16 cellular contexts compared by ENCODE assay signal in the genomic region with DNA sequence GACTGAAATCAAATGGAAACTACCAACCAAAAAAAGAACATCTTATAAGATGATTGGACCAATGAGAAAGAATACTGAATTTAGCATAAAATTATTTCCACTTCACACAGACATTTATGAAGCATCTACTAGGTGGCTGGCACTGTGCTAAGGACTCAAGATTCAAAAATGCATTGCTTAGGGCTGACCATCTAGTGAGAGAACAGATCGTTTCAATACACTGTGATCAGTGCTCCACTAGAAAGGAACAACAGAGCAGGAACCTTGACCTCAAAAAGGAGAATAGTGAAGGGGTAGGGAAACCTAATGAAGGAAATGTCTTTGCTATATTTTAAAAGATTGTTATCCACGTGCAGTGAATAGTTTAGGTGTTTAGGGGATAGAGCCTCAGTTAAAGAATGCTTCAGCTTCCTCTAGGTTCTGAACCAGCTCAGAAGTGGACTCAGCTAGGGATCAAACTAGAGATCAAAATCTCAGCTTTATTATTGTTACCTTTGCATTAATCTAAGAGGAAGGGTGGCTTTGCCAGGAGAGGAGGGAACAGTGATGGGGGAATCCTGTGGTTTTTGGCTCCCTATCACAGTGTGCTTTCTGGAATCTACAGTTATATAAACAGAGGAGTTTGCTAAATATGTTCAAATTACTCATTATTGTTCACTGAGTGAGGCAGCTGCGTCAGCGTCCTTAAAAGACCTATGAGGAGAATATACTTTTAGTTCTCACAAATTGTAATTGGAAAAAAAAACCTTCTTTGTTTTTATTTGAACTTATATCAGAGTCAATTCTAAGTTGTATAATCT. TPM values are rescaled to one million over a fixed set of nuclear protein-coding genes. Genes with fewer than 3 reads are reported as not detected.
DNase-seq lines count a peak whose midpoint lies in the region; ATAC-seq, FAIRE-seq and TF ChIP-seq lines count a peak whose summit lies in the region.
"Had no signal": no experiment of that assay in that cellular context is flagged by ENCODE, and none has a peak within 500 bp of the region (broad histone marks: within the 10 kb centered on the region; RNA-seq: fewer than 3 reads in every experiment).

No MANE protein-coding gene starts in this region.

- FAIRE-seq in A549 (lab: Jason Lieb, UNC), result no peak
- FAIRE-seq: endometrium, GM12878, pancreas had no signal

- DNase-seq in A549 (ENCODE audit: low read depth in 1 of 2, low spot score in 1 of 2), result no peak
- no peak for DNase-seq in H9
- DNase-seq in adipocyte (ENCODE audit: low read depth), result peak; percentile 92
- DNase-seq in inferior parietal cortex (ENCODE audit: extremely low spot score), result peak; percentile 31
- DNase-seq in stimulated activated naive B cell treated with anti-CD40 and anti-IgM and Interleukin-4, amounts not matched to agents 10 μg/mL and 1 μg/mL and 100 μg/mL, for 72 hours, result no peak
- DNase-seq in cerebellar cortex (ENCODE audit: low spot score), result no peak
- no peak for DNase-seq in transverse colon
- DNase-seq: activated CD4-positive, alpha-beta T cell treated with anti-CD3 and anti-CD28 coated beads for 48 hours; activated naive CD4-positive, alpha-beta T cell treated with anti-CD3 and anti-CD28 coated beads, Interleukin-2, amount 10 ng/mL, durations not matched to agents 7 days and 5 days; CD4-positive, CD25-positive, alpha-beta regulatory T cell; kidney glomerular epithelial cell; pancreas; upper lobe of left lung had no signal

- no peaks in the 10 kb centered on the region for H3K4me1 ChIP-seq in A549
- H3K4me1 ChIP-seq in H9 (ENCODE audit: insufficient read depth, low read length), result no peaks in the 10 kb centered on the region
- H3K4me1 ChIP-seq in adipocyte (ENCODE audit: control insufficient read depth, insufficient read depth, low read length), result peaks cover 16% of the 10 kb centered on the region
- peaks cover 0 to 4% (median 0%) of the 10 kb centered on the region in 4 donors for H3K4me1 ChIP-seq in transverse colon
- H3K4me1 ChIP-seq: pancreas, upper lobe of left lung had no signal

- TF ChIP-seq EP300 in A549 (IDR thresholded peaks at IDR 0.05) (no peak), transverse colon (IDR thresholded peaks at IDR 0.05; ENCODE audit: low read depth) (no peak)

- H4K91ac ChIP-seq in H9 (ENCODE audit: insufficient read length, low read depth, low read length), result no peak overlapping the region

- no peak overlapping the region for H2BK20ac ChIP-seq in H9 (ENCODE audit: low read depth, low read length, poor library complexity, severe bottlenecking)

- H2AFZ ChIP-seq in H9 (ENCODE audit: low read length), result peak overlapping the region; percentile 29

- H2BK5ac ChIP-seq in H9 (ENCODE audit: insufficient read length, low read length), result no peak overlapping the region

- H4K20me1 ChIP-seq in H9 (ENCODE audit: control insufficient read depth, insufficient read depth, insufficient read length), result no peaks in the 10 kb centered on the region

- no peaks in the 10 kb centered on the region for H3K79me2 ChIP-seq in H9 (ENCODE audit: insufficient read depth, low read length)

- no peak overlapping the region for H3T11ph ChIP-seq in H9 (ENCODE audit: low read length)

- H2BK15ac ChIP-seq in H9 (ENCODE audit: low read depth, low read length), result no peak overlapping the region

- no peaks in the 10 kb centered on the region; the same call in 1 of the 2 replicates for H3K27me3 ChIP-seq in H9 (ENCODE audit: insufficient read depth, low read length)
- no peaks in the 10 kb centered on the region for H3K27me3 ChIP-seq in adipocyte (replicated peaks; ENCODE audit: control insufficient read depth, insufficient read depth, low read length)
- H3K27me3 ChIP-seq in transverse colon, result no peaks in the 10 kb centered on the region
- H3K27me3 ChIP-seq: pancreas, upper lobe of left lung had no signal

- H2BK12ac ChIP-seq in H9 (ENCODE audit: insufficient read length, low read depth, low read length), result no peak overlapping the region

- no peak overlapping the region for H4K5ac ChIP-seq in H9 (ENCODE audit: insufficient read length, low read depth, low read length)

- H4K8ac ChIP-seq in H9 (replicated peaks; ENCODE audit: insufficient read length, low read depth, low read length), result no peak overlapping the region

- H3K56ac ChIP-seq in H9 (ENCODE audit: insufficient read length, low read depth, low read length), result no peak overlapping the region

- no peak overlapping the region for H2AK5ac ChIP-seq in H9 (ENCODE audit: insufficient read length, low read length)

- in situ Hi-C loops in transverse colon (cut with MboI; ENCODE audit: low pct_ligation_motif_present in 1 of 4, low pct_unique_long_range_greater_than_20kb in 1 of 4, low sequenced_read_pairs in 3 of 4), result loop anchor here in 1 of 4 donors (10.0 to 25.0 kb wide), 2 partner anchors 102 to 501 kb away; no protein-coding TSS in a partner anchor

- H2BK120ac ChIP-seq in H9 (ENCODE audit: low read depth, low read length, poor library complexity, severe bottlenecking), result no peak overlapping the region

- H3K27me3 Mint-ChIP-seq in H9 (ENCODE audit: low read depth), result no peaks in the 10 kb centered on the region
- H3K27me3 Mint-ChIP-seq in stimulated activated naive B cell treated with anti-CD40 and anti-IgM and Interleukin-4, amounts not matched to agents 10 μg/mL and 1 μg/mL and 100 μg/mL, for 72 hours, result no peaks in the 10 kb centered on the region
- H3K27me3 Mint-ChIP-seq: activated naive CD4-positive, alpha-beta T cell treated with anti-CD3 and anti-CD28 coated beads, Interleukin-2, amount 10 ng/mL, durations not matched to agents 7 days and 5 days had no signal

- H3K36me3 Mint-ChIP-seq in H9 (ENCODE audit: insufficient read depth in 1 of 3, low read depth in 3 of 3), result no peaks in the 10 kb centered on the region
- H3K36me3 Mint-ChIP-seq in stimulated activated naive B cell treated with anti-CD40 and anti-IgM and Interleukin-4, amounts not matched to agents 10 μg/mL and 1 μg/mL and 100 μg/mL, for 72 hours, result no peaks in the 10 kb centered on the region
- H3K36me3 Mint-ChIP-seq: activated naive CD4-positive, alpha-beta T cell treated with anti-CD3 and anti-CD28 coated beads, Interleukin-2, amount 10 ng/mL, durations not matched to agents 7 days and 5 days; CD4-positive, CD25-positive, alpha-beta regulatory T cell had no signal

- no peak overlapping the region for H3K4ac ChIP-seq in H9 (ENCODE audit: low read depth, low read length)

- no peak for TF ChIP-seq RAD21 in A549 (conservative IDR thresholded peaks at IDR 0.05 in 1 of 2, IDR thresholded peaks at IDR 0.05 in 1 of 2)

- no peak for TF ChIP-seq CTCF in A549 (IDR thresholded peaks at IDR 0.05)
- no peak for TF ChIP-seq CTCF in H9 (conservative IDR thresholded peaks at IDR 0.05)
- TF ChIP-seq CTCF in transverse colon (IDR thresholded peaks at IDR 0.05), result no peak

- H3K9me3 ChIP-seq in A549 (no peaks in the 10 kb centered on the region), H9 (ENCODE audit: control insufficient read depth, low read depth, low read length) (no peaks in the 10 kb centered on the region), adipocyte (ENCODE audit: control insufficient read depth, low read length) (no peaks in the 10 kb centered on the region), transverse colon (no peaks in the 10 kb centered on the region)
- H3K9me3 ChIP-seq: pancreas, upper lobe of left lung had no signal

- 0 out of 3 replicates have a peak overlapping the region, but pooled peaks have one; percentile 1 for H3K4me2 ChIP-seq in A549
- H3K4me2 ChIP-seq in H9 (ENCODE audit: insufficient read depth, insufficient read length, low read length), result no peak overlapping the region

- H3K79me1 ChIP-seq in H9 (ENCODE audit: insufficient read depth, low read depth, low read length, poor library complexity, severe bottlenecking), result no peaks in the 10 kb centered on the region

- intact Hi-C loops in transverse colon (cut with DNase I; ENCODE audit: low total_unique reads), result no loop called here

- TF ChIP-seq POLR2A in A549 (IDR thresholded peaks at IDR 0.05; ENCODE audit: low read length) (no peak), transverse colon (IDR thresholded peaks at IDR 0.05) (no peak)

- POLR2A ChIA-PET in A549 (lab: Yijun Ruan, JAX), result no interaction called here

- H3K14ac ChIP-seq in H9 (ENCODE audit: insufficient read depth, low read length), result no peak overlapping the region

- 35% methylated on average over 4 of the region's 4 CpGs for WGBS in A549 (ENCODE audit: missing lambda C conversion rate)
- no CpG with 5 or more reads among the region's 4 CpGs for WGBS in H9 (ENCODE audit: extremely low coverage, insufficient read length, low lambda C conversion rate)
- WGBS in transverse colon (ENCODE audit: low coverage in 1 of 2), 2 donors, result 23 to 40% methylated on average over 4 of the region's 4 CpGs

- H3K4me3 ChIP-seq in A549, result no peak overlapping the region
- H3K4me3 ChIP-seq in adipocyte (ENCODE audit: low read length), result peak overlapping the region; percentile 50
- no peak overlapping the region for H3K4me3 ChIP-seq in transverse colon
- H3K4me3 ChIP-seq: GM12878, pancreas, upper lobe of left lung had no signal

- H3K27ac ChIP-seq in A549 (no peak overlapping the region), H9 (ENCODE audit: insufficient read length, low read depth, low read length) (no peak overlapping the region), transverse colon (no peak overlapping the region)
- H3K27ac ChIP-seq: pancreas, upper lobe of left lung had no signal

- H3K23me2 ChIP-seq in H9 (ENCODE audit: insufficient read length, low read depth, low read length, poor library complexity, severe bottlenecking), result no peaks in the 10 kb centered on the region

- H3K36me3 ChIP-seq in adipocyte (ENCODE audit: control insufficient read depth, insufficient read depth, low read length, severe bottlenecking) (no peaks in the 10 kb centered on the region), transverse colon (no peaks in the 10 kb centered on the region)
- H3K36me3 ChIP-seq: pancreas, upper lobe of left lung had no signal

- peak in 1 of 2 experiments; percentile 34; a peak in 4 of 6 replicates for ATAC-seq in A549
- no peak for ATAC-seq in GM21717 (IDR thresholded peaks at IDR 0.05; ENCODE audit: unreplicated experiment)
- no peak for ATAC-seq in stimulated activated naive B cell treated with anti-CD40 and anti-IgM and Interleukin-4, amounts not matched to agents 10 μg/mL and 1 μg/mL and 100 μg/mL, for 72 hours (replicated peaks)
- ATAC-seq: GM12878 had no signal

- H3K9me3 Mint-ChIP-seq in H9, result no peaks in the 10 kb centered on the region
- no peaks in the 10 kb centered on the region for H3K9me3 Mint-ChIP-seq in stimulated activated naive B cell treated with anti-CD40 and anti-IgM and Interleukin-4, amounts not matched to agents 10 μg/mL and 1 μg/mL and 100 μg/mL, for 72 hours
- H3K9me3 Mint-ChIP-seq: activated naive CD4-positive, alpha-beta T cell treated with anti-CD3 and anti-CD28 coated beads, Interleukin-2, amount 10 ng/mL, durations not matched to agents 7 days and 5 days; CD4-positive, CD25-positive, alpha-beta regulatory T cell had no signal

- H3K18ac ChIP-seq in H9 (ENCODE audit: insufficient read length, low read depth, low read length), result no peak overlapping the region

- H3K4me3 Mint-ChIP-seq in H9, result no peak overlapping the region
- no peak overlapping the region for H3K4me3 Mint-ChIP-seq in stimulated activated naive B cell treated with anti-CD40 and anti-IgM and Interleukin-4, amounts not matched to agents 10 μg/mL and 1 μg/mL and 100 μg/mL, for 72 hours
- H3K4me3 Mint-ChIP-seq: activated naive CD4-positive, alpha-beta T cell treated with anti-CD3 and anti-CD28 coated beads, Interleukin-2, amount 10 ng/mL, durations not matched to agents 7 days and 5 days; CD4-positive, CD25-positive, alpha-beta regulatory T cell had no signal

- CTCF ChIA-PET in A549 (lab: Yijun Ruan, JAX), result interaction anchor here (0.6 to 1.4 kb wide), 4 partner anchors 11 to 149 kb away, joined by 3 to 10 read pairs (median 4); a partner anchor contains a TSS

- H3K9ac ChIP-seq in H9 (ENCODE audit: extremely low read depth, insufficient read length, low read length) (no peak overlapping the region), adipocyte (ENCODE audit: low read length) (no peak overlapping the region)

- peak overlapping the region in 1 of 3 experiments; percentile 11; a peak in 1 of 7 replicates for H3K27ac Mint-ChIP-seq in H9
- H3K27ac Mint-ChIP-seq in stimulated activated naive B cell treated with anti-CD40 and anti-IgM and Interleukin-4, amounts not matched to agents 10 μg/mL and 1 μg/mL and 100 μg/mL, for 72 hours, result no peak overlapping the region
- H3K27ac Mint-ChIP-seq: CD4-positive, CD25-positive, alpha-beta regulatory T cell had no signal

- H3K4me1 Mint-ChIP-seq in H9, result no peaks in the 10 kb centered on the region
- no peaks in the 10 kb centered on the region for H3K4me1 Mint-ChIP-seq in stimulated activated naive B cell treated with anti-CD40 and anti-IgM and Interleukin-4, amounts not matched to agents 10 μg/mL and 1 μg/mL and 100 μg/mL, for 72 hours
- H3K4me1 Mint-ChIP-seq: activated naive CD4-positive, alpha-beta T cell treated with anti-CD3 and anti-CD28 coated beads, Interleukin-2, amount 10 ng/mL, durations not matched to agents 7 days and 5 days had no signal

- H3K23ac ChIP-seq in H9 (ENCODE audit: insufficient read length, low read depth, low read length), result no peak overlapping the region

RNA-seq across cellular contexts. Expression of a gene that starts 16.2 kb away (rescaled TPM):
- 1.6 and 1.7 TPM in 2 replicates for polyA plus RNA-seq in A549 (2011; rRNA removed)
- 2.4 and 3.5 TPM in 2 replicates for polyA plus RNA-seq in A549 (2012; cell fraction: cytosol; rRNA removed)
- polyA plus RNA-seq in A549 (2012; cell fraction: nucleus; rRNA removed), result 7.3 and 7.5 TPM in 2 replicates
- polyA plus RNA-seq in A549 (2017; fragmentation: RNase III; extraction: RNeasy Plus Mini Kit Qiagen cat#74134 plus additional on column Dnase treatment), result 5.3 to 6.0 TPM (median 5.4 TPM) in 3 replicates
- 1.5 and 2.4 TPM in 2 replicates for polyA minus RNA-seq in A549 (2011; rRNA and poly(A)+ RNA removed)
- 0.55 and 0.83 TPM in 2 replicates for total RNA-seq in H9 (2021)
- total RNA-seq in transverse colon, result 10 to 100 TPM in 1 of 4 donors, 1 to 10 TPM in 3; 1.6 to 12.3 (median 3.2) TPM

RNA-seq across cellular contexts. Expression of a gene that starts 46.4 kb away (rescaled TPM):
- polyA plus RNA-seq in A549 (2011; rRNA removed), result 0.04 and 0.08 TPM in 2 replicates
- polyA plus RNA-seq in A549 (2012; cell fraction: cytosol; rRNA removed), result 0.03 TPM in 1 of 2 replicates, not detected in the other
- polyA plus RNA-seq in A549 (2012; cell fraction: nucleus; rRNA removed), result 0.02 TPM in 1 of 2 replicates, not detected in the other
- polyA plus RNA-seq in A549 (2017; fragmentation: RNase III; extraction: RNeasy Plus Mini Kit Qiagen cat#74134 plus additional on column Dnase treatment), result 0.05 to 0.12 TPM (median 0.06 TPM) in 3 replicates
- polyA minus RNA-seq in A549 (2011; rRNA and poly(A)+ RNA removed), result not detected in 2 replicates
- total RNA-seq in H9 (2021), result not detected in 2 replicates
- 1 to 10 TPM in 2 of 4 donors, not detected in 2; 1.1 to 3.4 TPM for total RNA-seq in transverse colon
- total RNA-seq: CD4-positive, CD25-positive, alpha-beta regulatory T cell had no signal

Comparison
In these comparisons a context has a peak if more than half of its experiments do, and no peak if none do; other contexts are left out.
1. DNase-seq: peak in adipocyte (single experiment) and inferior parietal cortex (single experiment); none in A549 (0 of 2), H9 (single experiment), stimulated activated naive B cell treated with anti-CD40 and anti-IgM and Interleukin-4, amounts not matched to agents 10 μg/mL and 1 μg/mL and 100 μg/mL, for 72 hours (single experiment), cerebellar cortex (single experiment) and transverse colon (single experiment).